In genomic region chrX:48573690-48574269, GRCh38 we compare ENCODE assay signal across 8 cellular contexts. TPM values are rescaled to one million over a fixed set of nuclear protein-coding genes. Genes with fewer than 3 reads are reported as not detected.
DNase-seq lines count a peak whose midpoint lies in the region; ATAC-seq and TF ChIP-seq lines count a peak whose summit lies in the region.

No MANE protein-coding gene starts in this region.

- CTCF ChIA-PET in activated naive CD4-positive, alpha-beta T cell treated with anti-CD3 and anti-CD28 coated beads, Interleukin-2, amount 10 ng/mL, durations not matched to agents 7 days and 5 days (lab: Charles Lee) = interaction anchor here (1.0 to 2.5 kb wide), 2 partner anchors 34 to 99 kb away, joined by 3 to 6 read pairs; partner anchors contain the start of gene TBC1D25

- H3K36me3 ChIP-seq in right atrium auricular region (peaks cover 38% of the 10 kb centered on the region), gastrocnemius medialis (peaks cover 0 to 35% of the 10 kb centered on the region in 2 donors)

- peak overlapping the region; percentile 100 for H3K27ac Mint-ChIP-seq in activated naive CD4-positive, alpha-beta T cell treated with anti-CD3 and anti-CD28 coated beads, Interleukin-2, amount 10 ng/mL, durations not matched to agents 7 days and 5 days

- intact Hi-C loops in gastrocnemius medialis (cut with DNase I; ENCODE audit: low total_unique reads) = loop anchor here (1.0 to 10.0 kb wide), 3 partner anchors 24 to 99 kb away; partner anchors contain the start of genes FTSJ1, SLC38A5, TBC1D25 and WDR13

- no peak for TF ChIP-seq POLR2A in gastrocnemius medialis (IDR thresholded peaks at IDR 0.05)

- no peaks in the 10 kb centered on the region for H3K9me3 Mint-ChIP-seq in activated naive CD4-positive, alpha-beta T cell treated with anti-CD3 and anti-CD28 coated beads, Interleukin-2, amount 10 ng/mL, durations not matched to agents 7 days and 5 days

- H3K9me3 ChIP-seq in right atrium auricular region (no peaks in the 10 kb centered on the region), gastrocnemius medialis (no peaks in the 10 kb centered on the region)

- DNase-seq in activated CD4-positive, CD25-positive, alpha-beta regulatory T cell treated with anti-CD3 and anti-CD28 coated beads, Interleukin-2, amount 50 U/mL, for 72 hours = peak; percentile 34
- DNase-seq in NCI-H345 (lab: John Stamatoyannopoulos, UW) (peak; percentile 84), right atrium auricular region (ENCODE audit: low spot score) (peak; percentile 68), gastrocnemius medialis (peak; percentile 6 to 37)
- peak; percentile 45 for DNase-seq in activated naive CD4-positive, alpha-beta T cell treated with anti-CD3 and anti-CD28 coated beads, Interleukin-2, amount 10 ng/mL, durations not matched to agents 7 days and 5 days

- H3K4me1 Mint-ChIP-seq in activated naive CD4-positive, alpha-beta T cell treated with anti-CD3 and anti-CD28 coated beads, Interleukin-2, amount 10 ng/mL, durations not matched to agents 7 days and 5 days = peaks cover 26% of the 10 kb centered on the region

- H3K27me3 Mint-ChIP-seq in activated naive CD4-positive, alpha-beta T cell treated with anti-CD3 and anti-CD28 coated beads, Interleukin-2, amount 10 ng/mL, durations not matched to agents 7 days and 5 days = no peaks in the 10 kb centered on the region

- H3K36me3 Mint-ChIP-seq in activated naive CD4-positive, alpha-beta T cell treated with anti-CD3 and anti-CD28 coated beads, Interleukin-2, amount 10 ng/mL, durations not matched to agents 7 days and 5 days = peaks cover 36% of the 10 kb centered on the region

- TF ChIP-seq CTCF in right atrium auricular region (IDR thresholded peaks at IDR 0.05) (no peak), gastrocnemius medialis (IDR thresholded peaks at IDR 0.05 in 4 of 5, conservative IDR thresholded peaks at IDR 0.05 in 1 of 5) (no peak)

- peak overlapping the region; percentile 96 for H3K4me3 Mint-ChIP-seq in activated naive CD4-positive, alpha-beta T cell treated with anti-CD3 and anti-CD28 coated beads, Interleukin-2, amount 10 ng/mL, durations not matched to agents 7 days and 5 days

- no peak for ATAC-seq in activated CD4-positive, CD25-positive, alpha-beta regulatory T cell treated with anti-CD3 and anti-CD28 coated beads, Interleukin-2, amount 50 U/mL, for 24 hours
- ATAC-seq in gastrocnemius medialis = peak in 1 of 2 donors; percentile 46
- ATAC-seq in GM18873 (IDR thresholded peaks at IDR 0.05; ENCODE audit: low FRiP score, unreplicated experiment) = no peak
- no peak for ATAC-seq in GM18870 (IDR thresholded peaks at IDR 0.05; ENCODE audit: unreplicated experiment)

- H3K4me1 ChIP-seq in right atrium auricular region = peaks cover 0 to 16% of the 10 kb centered on the region in 2 donors
- peaks cover 11 to 14% of the 10 kb centered on the region in 2 donors for H3K4me1 ChIP-seq in gastrocnemius medialis

- H3K27ac ChIP-seq in right atrium auricular region = peak overlapping the region; percentile 94 to 96
- peak overlapping the region; percentile 94 to 99 (median 98) for H3K27ac ChIP-seq in gastrocnemius medialis

- in situ Hi-C loops in gastrocnemius medialis (cut with MboI; ENCODE audit: low sequenced_read_pairs in 4 of 4) = no loop called here

- H3K27me3 ChIP-seq in right atrium auricular region = no peaks in the 10 kb centered on the region
- H3K27me3 ChIP-seq in gastrocnemius medialis = no peaks in the 10 kb centered on the region

- H3K4me3 ChIP-seq in right atrium auricular region = peak overlapping the region; percentile 23 to 60
- H3K4me3 ChIP-seq in gastrocnemius medialis = peak overlapping the region; percentile 64 to 89 (median 81)

RNA-seq across cellular contexts. Expression of gene RBM3, which starts 0.5 kb away (rescaled TPM):
- 10 to 100 TPM; 62.1 to 90.4 TPM for total RNA-seq in right atrium auricular region
- total RNA-seq in gastrocnemius medialis = 10 to 100 TPM; 49.2 to 92.1 (median 59.9) TPM

RNA-seq across cellular contexts. Expression of gene WDR13, which starts 23.5 kb away (rescaled TPM):
- total RNA-seq in right atrium auricular region = 100 to 1,000 TPM; 208 to 214 TPM
- total RNA-seq in gastrocnemius medialis = 100 to 1,000 TPM in 3 of 4 donors, 10 to 100 TPM in 1; 82.7 to 143 (median 133) TPM

RNA-seq across cellular contexts. Expression of gene TBC1D25, which starts 34.3 kb away (rescaled TPM):
- total RNA-seq in right atrium auricular region = 10 to 100 TPM; 11.0 to 17.5 TPM
- total RNA-seq in gastrocnemius medialis = 10 to 100 TPM; 10.3 to 14.8 (median 11.9) TPM

RNA-seq across cellular contexts. Expression of gene EBP, which starts 52.2 kb away (rescaled TPM):
- total RNA-seq in right atrium auricular region = 10 to 100 TPM; 49.3 to 73.7 TPM
- 1 to 10 TPM; 2.7 to 5.3 (median 4.3) TPM for total RNA-seq in gastrocnemius medialis

Comparison
In these comparisons a context has a peak if more than half of its experiments do, and no peak if none do; other contexts are left out.
1. DNase-seq: peak in every context shown above with its lines; median percentile 84 in NCI-H345; 68 in right atrium auricular region; 45 in activated naive CD4-positive, alpha-beta T cell treated with anti-CD3 and anti-CD28 coated beads, Interleukin-2, amount 10 ng/mL, durations not matched to agents 7 days and 5 days; 34 in activated CD4-positive, CD25-positive, alpha-beta regulatory T cell treated with anti-CD3 and anti-CD28 coated beads, Interleukin-2, amount 50 U/mL, for 72 hours; 22 in gastrocnemius medialis.